In genomic region chr13:25988655-25989054, GRCh38 we compare ENCODE assay signal across 18 cellular contexts.
"Had no signal": no experiment of that assay in that cellular context is flagged by ENCODE, and none has a peak within 500 bp of the region (broad histone marks: within the 10 kb centered on the region; RNA-seq: fewer than 3 reads in every experiment).

No MANE protein-coding gene starts in this region.

- H3K4me3 ChIP-seq: adrenal gland, ovary, transverse colon, vagina had no signal

- ATAC-seq: activated CD4-positive, alpha-beta T cell treated with anti-CD3 and anti-CD28 coated beads for 36 hours; activated T-cell treated with anti-CD3 and anti-CD28 coated beads, Interleukin-2, amount 50 U/mL, for 4 hours; stimulated activated memory B cell treated with anti-CD40 and anti-IgM and Interleukin-4, amounts not matched to agents 10 μg/mL and 1 μg/mL and 100 μg/mL, for 72 hours had no signal

- H3K36me3 ChIP-seq: adrenal gland, ovary, transverse colon, vagina had no signal

- H3K27me3 ChIP-seq: adrenal gland, ovary, transverse colon, vagina had no signal

- H3K9me3 Mint-ChIP-seq: activated CD4-positive, alpha-beta memory T cell treated with anti-CD3 and anti-CD28 coated beads for 36 hours had no signal

- H3K9me3 ChIP-seq: adrenal gland, ovary, transverse colon, vagina had no signal

- H3K36me3 Mint-ChIP-seq: activated CD4-positive, alpha-beta memory T cell treated with anti-CD3 and anti-CD28 coated beads for 36 hours; stimulated activated memory B cell treated with anti-CD40 and anti-IgM and Interleukin-4, amounts not matched to agents 10 μg/mL and 1 μg/mL and 100 μg/mL, for 72 hours had no signal

- H3K27me3 Mint-ChIP-seq: activated CD4-positive, alpha-beta memory T cell treated with anti-CD3 and anti-CD28 coated beads for 36 hours; activated CD4-positive, alpha-beta T cell treated with anti-CD3 and anti-CD28 coated beads for 36 hours; stimulated activated memory B cell treated with anti-CD40 and anti-IgM and Interleukin-4, amounts not matched to agents 10 μg/mL and 1 μg/mL and 100 μg/mL, for 72 hours had no signal

- DNase-seq: activated CD4-positive, alpha-beta memory T cell treated with anti-CD3 and anti-CD28 coated beads for 36 hours; activated CD4-positive, alpha-beta T cell treated with anti-CD3 and anti-CD28 coated beads for 36 hours; activated effector memory CD4-positive, alpha-beta T cell treated with Interleukin-2 at 50 U/mL for 16 hours; activated naive CD4-positive, alpha-beta T cell treated with anti-CD3 and anti-CD28 coated beads, Interleukin-2, amount 50 U/mL, for 16 hours; activated T-cell treated with anti-CD3 and anti-CD28 coated beads, Interleukin-2, amount 50 U/mL, for 4 hours; adrenal gland; cerebellar nuclear complex; dermis blood vessel endothelial cell; endodermal cell; erythroblast; hypothalamus; ovary; stimulated activated CD4-positive, alpha-beta T cell treated with anti-CD3 and anti-CD28 coated beads, Interleukin-2, amount 100 ng/mL, for 48 hours; transverse colon had no signal

- H3K4me3 Mint-ChIP-seq: activated CD4-positive, alpha-beta memory T cell treated with anti-CD3 and anti-CD28 coated beads for 36 hours; activated CD4-positive, alpha-beta T cell treated with anti-CD3 and anti-CD28 coated beads for 36 hours; activated T-cell treated with anti-CD3 and anti-CD28 coated beads, Interleukin-2, amount 50 U/mL, for 4 hours; brain; endodermal cell; stimulated activated memory B cell treated with anti-CD40 and anti-IgM and Interleukin-4, amounts not matched to agents 10 μg/mL and 1 μg/mL and 100 μg/mL, for 72 hours; T-helper 1 cell treated with Interleukin-12 subunit alpha and Interleukin-12 subunit beta and Interleukin-4 antibody, amounts not matched to agents 30 μg/mL and 1 μg/mL, for 36 hours had no signal

- H3K27ac Mint-ChIP-seq: activated CD4-positive, alpha-beta memory T cell treated with anti-CD3 and anti-CD28 coated beads for 36 hours; activated CD4-positive, alpha-beta T cell treated with anti-CD3 and anti-CD28 coated beads for 36 hours; endodermal cell; stimulated activated memory B cell treated with anti-CD40 and anti-IgM and Interleukin-4, amounts not matched to agents 10 μg/mL and 1 μg/mL and 100 μg/mL, for 72 hours; T-helper 1 cell treated with Interleukin-12 subunit alpha and Interleukin-12 subunit beta and Interleukin-4 antibody, amounts not matched to agents 30 μg/mL and 1 μg/mL, for 36 hours had no signal

- H3K4me1 Mint-ChIP-seq: activated CD4-positive, alpha-beta T cell treated with anti-CD3 and anti-CD28 coated beads for 36 hours; stimulated activated memory B cell treated with anti-CD40 and anti-IgM and Interleukin-4, amounts not matched to agents 10 μg/mL and 1 μg/mL and 100 μg/mL, for 72 hours had no signal
